ENCODE assay signal across 18 cellular contexts in genomic region chr22:21025763-21026755, GRCh38.
A peak's percentile ranks its signal among the peaks of the same experiment; 100 is the strongest.
DNase-seq lines count a peak whose midpoint lies in the region; ATAC-seq lines count a peak whose summit lies in the region.
"Had no signal": no experiment of that assay in that cellular context is flagged by ENCODE, and none has a peak within 500 bp of the region (broad histone marks: within the 10 kb centered on the region; RNA-seq: fewer than 3 reads in every experiment).

No MANE protein-coding gene starts in this region.

- peak overlapping the region in 1 of 2 donors; percentile 52 for H3K4me3 Mint-ChIP-seq in stimulated activated naive CD8-positive, alpha-beta T cell treated with anti-CD3 and anti-CD28 coated beads, Interleukin-15, amount 100 ng/mL, for 72 hours
- H3K4me3 Mint-ChIP-seq: activated CD4-positive, alpha-beta memory T cell treated with anti-CD3 and anti-CD28 coated beads, Interleukin-2, amount 10 ng/mL, durations not matched to agents 7 days and 5 days; type B pancreatic cell had no signal

- peak overlapping the region; percentile 74 for H3K27ac ChIP-seq in epithelial cell of prostate
- H3K27ac ChIP-seq: HL-60, right atrium auricular region had no signal

- H3K27me3 Mint-ChIP-seq in stimulated activated naive CD8-positive, alpha-beta T cell treated with anti-CD3 and anti-CD28 coated beads, Interleukin-15, amount 100 ng/mL, for 72 hours, result peaks cover 4% of the 10 kb centered on the region

- no peak for ATAC-seq in stimulated activated naive CD8-positive, alpha-beta T cell treated with anti-CD3 and anti-CD28 coated beads, Interleukin-15, amount 100 ng/mL, for 72 hours
- no peak for ATAC-seq in stimulated activated naive CD8-positive, alpha-beta T cell treated with anti-CD3 and anti-CD28 coated beads, Interleukin-15, Interleukin-2, amounts not matched to agents 100 U/mL and 50 U/mL, for 24 hours

- H3K4me1 Mint-ChIP-seq in stimulated activated naive CD8-positive, alpha-beta T cell treated with anti-CD3 and anti-CD28 coated beads, Interleukin-15, amount 100 ng/mL, for 72 hours, result peaks cover 33% of the 10 kb centered on the region

- no peaks in the 10 kb centered on the region for H3K9me3 Mint-ChIP-seq in stimulated activated naive CD8-positive, alpha-beta T cell treated with anti-CD3 and anti-CD28 coated beads, Interleukin-15, amount 100 ng/mL, for 72 hours
- H3K9me3 Mint-ChIP-seq: activated CD4-positive, alpha-beta memory T cell treated with anti-CD3 and anti-CD28 coated beads, Interleukin-2, amount 10 ng/mL, durations not matched to agents 7 days and 5 days; CD4-positive, alpha-beta memory T cell; T-cell; type B pancreatic cell had no signal

- H3K27ac Mint-ChIP-seq in stimulated activated naive CD8-positive, alpha-beta T cell treated with anti-CD3 and anti-CD28 coated beads, Interleukin-15, amount 100 ng/mL, for 72 hours, result peak overlapping the region; percentile 42 to 83
- H3K27ac Mint-ChIP-seq: activated CD4-positive, alpha-beta memory T cell treated with anti-CD3 and anti-CD28 coated beads, Interleukin-2, amount 10 ng/mL, durations not matched to agents 7 days and 5 days; type B pancreatic cell had no signal

- DNase-seq in stimulated activated naive CD8-positive, alpha-beta T cell treated with anti-CD3 and anti-CD28 coated beads, Interleukin-15, amount 100 ng/mL, for 72 hours, result no peak
- no peak for DNase-seq in stimulated activated naive CD8-positive, alpha-beta T cell treated with anti-CD3 and anti-CD28 coated beads, Interleukin-15, Interleukin-2, amounts not matched to agents 100 U/mL and 50 U/mL, for 24 hours
- DNase-seq in epithelial cell of prostate (ENCODE audit: low read depth, low spot score), result peak; percentile 44
- no peak for DNase-seq in glomerular visceral epithelial cell (ENCODE audit: extremely low spot score)
- DNase-seq in dedifferentiated amniotic fluid mesenchymal stem cell (ENCODE audit: extremely low spot score), result no peak
- DNase-seq in HUDEP-2 (lab: John Stamatoyannopoulos, UW; ENCODE audit: unreplicated experiment in 76 of 76), result no peak
- DNase-seq: amygdala; CD4-positive, alpha-beta memory T cell; central memory CD4-positive, alpha-beta T cell; KBM-7; NCI-H2029 treated with DMSO at 0.1 percent for 48 hours; SHP77 treated with DMSO at 0.1 percent for 48 hours; stimulated activated CD4-positive, alpha-beta T cell treated with anti-CD3 and anti-CD28 coated beads, Interleukin-15, amount 100 ng/mL, for 24 hours had no signal
